ENCODE assay signal across 16 cellular contexts in genomic region chrX:38811515-38812239, GRCh38. TPM values are rescaled to one million over a fixed set of nuclear protein-coding genes. Genes with fewer than 3 reads are reported as not detected.
DNase-seq lines count a peak whose midpoint lies in the region; ATAC-seq and TF ChIP-seq lines count a peak whose summit lies in the region.
"Had no signal": no experiment of that assay in that cellular context is flagged by ENCODE, and none has a peak within 500 bp of the region (broad histone marks: within the 10 kb centered on the region; RNA-seq: fewer than 3 reads in every experiment).

No MANE protein-coding gene starts in this region.

- dilution Hi-C loops in mammary epithelial cell (cut with HindIII; ENCODE audit: low sequenced_read_pairs): no loop called here

- intact Hi-C loops in mammary epithelial cell (cut with micrococcal nuclease): no loop called here

- H3K9me3 ChIP-seq in OCI-LY3 (ENCODE audit: insufficient read depth, low read length) (no peaks in the 10 kb centered on the region), mammary epithelial cell (replicated peaks; ENCODE audit: insufficient read depth, low read length) (no peaks in the 10 kb centered on the region), osteoblast (ENCODE audit: low read depth, low read length) (no peaks in the 10 kb centered on the region)
- H3K9me3 ChIP-seq: tibial nerve had no signal

- H2AFZ ChIP-seq in OCI-LY3 (ENCODE audit: low read depth, low read length) (0 out of 2 replicates have a peak overlapping the region, but pooled peaks have one; percentile 46), mammary epithelial cell (ENCODE audit: low read depth, low read length) (peak overlapping the region; percentile 12), osteoblast (ENCODE audit: low read length) (no peak overlapping the region)
- H2AFZ ChIP-seq: parathyroid adenoma had no signal

- no peak for DNase-seq in activated CD4-positive, CD25-positive, alpha-beta regulatory T cell (lab: John Stamatoyannopoulos, UW)
- DNase-seq in mammary epithelial cell (peak; percentile 73), osteoblast (ENCODE audit: insufficient read length, low spot score, missing footprints) (no peak), OCI-M2 (lab: John Stamatoyannopoulos, UW; ENCODE audit: unreplicated experiment) (no peak), Ammon's horn (ENCODE audit: low spot score) (no peak)
- DNase-seq: activated CD4-positive, alpha-beta T cell treated with anti-CD3 and anti-CD28 coated beads, Interleukin-2, amount 50 U/mL, for 4 hours; caudate nucleus; GOT3; NCI-H446; SHP77 treated with DMSO at 0.1 percent for 48 hours had no signal

- H4K20me1 ChIP-seq in OCI-LY3 (ENCODE audit: insufficient read depth, low read length) (no peaks in the 10 kb centered on the region), mammary epithelial cell (ENCODE audit: insufficient read depth, low read length) (no peaks in the 10 kb centered on the region), osteoblast (ENCODE audit: insufficient read depth, low read length) (no peaks in the 10 kb centered on the region)

- H3K4me2 ChIP-seq in OCI-LY3 (ENCODE audit: low read length) (no peak overlapping the region), mammary epithelial cell (ENCODE audit: insufficient read depth, low read depth, low read length) (peak overlapping the region; percentile 28), osteoblast (ENCODE audit: insufficient read depth, low read length) (peak overlapping the region; percentile 13)

- no peaks in the 10 kb centered on the region for H3K4me1 ChIP-seq in OCI-LY3 (ENCODE audit: low read length)
- peaks cover 3% of the 10 kb centered on the region for H3K4me1 ChIP-seq in mammary epithelial cell (ENCODE audit: insufficient read depth, low read length)
- peaks cover 6% of the 10 kb centered on the region for H3K4me1 ChIP-seq in osteoblast (ENCODE audit: insufficient read depth, low read length)
- H3K4me1 ChIP-seq: parathyroid adenoma had no signal

- no TSS peak for BruUV-seq in mammary epithelial cell (replicated peaks; lab: Mats Ljungman, UMichigan)

- WGBS in mammary epithelial cell (ENCODE audit: low coverage, missing lambda C conversion rate): 18% methylated on average over 3 of the region's 3 CpGs

- H3K79me2 ChIP-seq in OCI-LY3 (ENCODE audit: low read length): no peaks in the 10 kb centered on the region
- H3K79me2 ChIP-seq in mammary epithelial cell (ENCODE audit: insufficient read depth, low read length): peaks cover 4% of the 10 kb centered on the region
- H3K79me2 ChIP-seq in osteoblast (ENCODE audit: insufficient read depth, low read length): no peaks in the 10 kb centered on the region
- H3K79me2 ChIP-seq: parathyroid adenoma had no signal

- no peak for TF ChIP-seq CTCF in OCI-LY3 (IDR thresholded peaks at IDR 0.05; ENCODE audit: low read depth, low read length)
- TF ChIP-seq CTCF in mammary epithelial cell (conservative IDR thresholded peaks at IDR 0.05 in 1 of 2, IDR thresholded peaks at IDR 0.05 in 1 of 2; ENCODE audit: extremely low read depth in 1 of 2, insufficient read depth in 1 of 2, low read depth in 1 of 2, low read length in 2 of 2): no peak
- no peak for TF ChIP-seq CTCF in osteoblast (IDR thresholded peaks at IDR 0.05; ENCODE audit: extremely low read depth, low read depth, low read length)

- H3K4me3 ChIP-seq in OCI-LY3 (ENCODE audit: low read length): no peak overlapping the region
- no peak overlapping the region for H3K4me3 ChIP-seq in mammary epithelial cell (replicated peaks in 1 of 3; ENCODE audit: insufficient read depth in 1 of 3, low read depth in 2 of 3, low read length in 3 of 3)
- no peak overlapping the region for H3K4me3 ChIP-seq in osteoblast (ENCODE audit: insufficient read depth, low read length)
- H3K4me3 ChIP-seq: tibial nerve had no signal

- CTCF ChIA-PET in mammary epithelial cell (lab: Charles Lee; ENCODE audit: low non-redundant PET): no interaction called here

- in situ Hi-C loops in mammary epithelial cell (cut with MboI; ENCODE audit: low sequenced_read_pairs in 2 of 2): no loop called here

- H3K9ac ChIP-seq in OCI-LY3 (ENCODE audit: low read length) (no peak overlapping the region), mammary epithelial cell (ENCODE audit: insufficient read depth, low read length) (no peak overlapping the region)
- H3K9ac ChIP-seq: parathyroid adenoma had no signal

- ATAC-seq in activated CD4-positive, CD25-positive, alpha-beta regulatory T cell treated with anti-CD3 and anti-CD28 coated beads, Interleukin-2, amount 50 U/mL, for 24 hours: peak; percentile 78 to 80
- ATAC-seq in GM21423 (IDR thresholded peaks at IDR 0.05; ENCODE audit: unreplicated experiment): no peak
- ATAC-seq: left lobe of liver had no signal

- H3K27me3 ChIP-seq in OCI-LY3 (ENCODE audit: low read depth, low read length): no peaks in the 10 kb centered on the region
- no peaks in the 10 kb centered on the region for H3K27me3 ChIP-seq in mammary epithelial cell (ENCODE audit: insufficient read depth, low read length)
- no peaks in the 10 kb centered on the region for H3K27me3 ChIP-seq in osteoblast (ENCODE audit: insufficient read depth, low read length)
- H3K27me3 ChIP-seq: tibial nerve had no signal

- no peak overlapping the region for H3K27ac ChIP-seq in OCI-LY3 (ENCODE audit: low read length)
- peak overlapping the region; percentile 73 for H3K27ac ChIP-seq in mammary epithelial cell (ENCODE audit: insufficient read depth, low read depth, low read length)
- no peak overlapping the region for H3K27ac ChIP-seq in osteoblast (ENCODE audit: low read depth, low read length)
- H3K27ac ChIP-seq: parathyroid adenoma had no signal

- H3K36me3 ChIP-seq in OCI-LY3 (replicated peaks; ENCODE audit: low read depth, low read length) (no peaks in the 10 kb centered on the region), mammary epithelial cell (ENCODE audit: insufficient read depth, low read length) (no peaks in the 10 kb centered on the region), osteoblast (ENCODE audit: insufficient read depth, low read length) (no peaks in the 10 kb centered on the region)
- H3K36me3 ChIP-seq: tibial nerve had no signal

RNA-seq across cellular contexts. Expression of gene MID1IP1, which starts 10.4 kb away (rescaled TPM):
- total RNA-seq in mammary epithelial cell (10 to 100 TPM; 41.8 to 71.9 TPM), osteoblast (125 and 127 TPM in 2 replicates)
- 54.0 TPM for polyA plus RNA-seq in mammary epithelial cell
- polyA minus RNA-seq in mammary epithelial cell: 21.9 TPM
